In genomic region chr22:40263191-40263590, GRCh38 we compare ENCODE assay signal across 13 cellular contexts.
DNase-seq lines count a peak whose midpoint lies in the region; ATAC-seq and TF ChIP-seq lines count a peak whose summit lies in the region.
"Had no signal": no experiment of that assay in that cellular context is flagged by ENCODE, and none has a peak within 500 bp of the region (broad histone marks: within the 10 kb centered on the region; RNA-seq: fewer than 3 reads in every experiment).

No MANE protein-coding gene starts in this region.

- intact Hi-C loops in A673 (cut with micrococcal nuclease; ENCODE audit: unreplicated experiment) (no loop called here), OCI-LY7 (cut with micrococcal nuclease; ENCODE audit: unreplicated experiment) (no loop called here)

- no peak overlapping the region for H3K4me2 ChIP-seq in OCI-LY7 (ENCODE audit: low read length)

- H3K27ac ChIP-seq in A673 (ENCODE audit: low read depth, low read length, poor library complexity, severe bottlenecking) (no peak overlapping the region), OCI-LY7 (ENCODE audit: low read depth, low read length, poor library complexity, severe bottlenecking) (no peak overlapping the region)
- H3K27ac ChIP-seq: SK-N-MC had no signal

- H3K9me2 ChIP-seq in OCI-LY7 (ENCODE audit: insufficient read depth, low read length): no peaks in the 10 kb centered on the region

- CTCF ChIA-PET in A673 (lab: Charles Lee) (no interaction called here), OCI-LY7 (lab: Charles Lee; ENCODE audit: unreplicated experiment) (no interaction called here)

- ATAC-seq in GM18519 (IDR thresholded peaks at IDR 0.05; ENCODE audit: low FRiP score, unreplicated experiment): no peak

- no peaks in the 10 kb centered on the region for H3K9me3 ChIP-seq in A673 (ENCODE audit: low read depth, low read length, poor library complexity, severe bottlenecking)
- H3K9me3 ChIP-seq in OCI-LY7 (ENCODE audit: low read length): no peaks in the 10 kb centered on the region
- H3K9me3 ChIP-seq: adrenal gland had no signal

- no peaks in the 10 kb centered on the region for H4K20me1 ChIP-seq in OCI-LY7 (ENCODE audit: insufficient read depth, low read length)

- H3K36me3 ChIP-seq in A673 (ENCODE audit: insufficient read depth, low read length, poor library complexity, severe bottlenecking) (peaks cover 21% of the 10 kb centered on the region), OCI-LY7 (ENCODE audit: insufficient read depth, low read length) (peaks cover 71% of the 10 kb centered on the region)

- BruUV-seq in A673 (replicated peaks; lab: Mats Ljungman, UMichigan) (no TSS peak), OCI-LY7 (replicated peaks; lab: Mats Ljungman, UMichigan) (no TSS peak)

- DNase-seq in A673 (ENCODE audit: low spot score) (peak; percentile 34), HT1080 (ENCODE audit: low read depth) (peak; percentile 56), amniotic epithelial cell (ENCODE audit: low read depth) (peak; percentile 26), left kidney (ENCODE audit: low read depth, low spot score) (peak; percentile 18), OCI-LY7 (ENCODE audit: low spot score) (no peak), NCI-H146 (lab: John Stamatoyannopoulos, UW) (no peak), NCI-H2081 (lab: John Stamatoyannopoulos, UW) (no peak)
- DNase-seq: activated CD4-positive, alpha-beta T cell treated with anti-CD3 and anti-CD28 coated beads, Interleukin-2, amount 50 U/mL, for 4 hours; effector memory CD4-positive, alpha-beta T cell; NCI-H774 had no signal

- TF ChIP-seq CTCF in A673 (conservative IDR thresholded peaks at IDR 0.05; ENCODE audit: low read depth, low read length): no peak
- TF ChIP-seq CTCF in OCI-LY7 (conservative IDR thresholded peaks at IDR 0.05; ENCODE audit: low read length): no peak

- H3K79me2 ChIP-seq in OCI-LY7 (ENCODE audit: insufficient read depth, low read depth, low read length): no peaks in the 10 kb centered on the region

- no peaks in the 10 kb centered on the region for H3K4me1 ChIP-seq in A673 (ENCODE audit: insufficient read depth, low read length, poor library complexity, severe bottlenecking)
- no peaks in the 10 kb centered on the region for H3K4me1 ChIP-seq in OCI-LY7 (ENCODE audit: insufficient read depth, low read length, poor library complexity, severe bottlenecking)

- no peak overlapping the region for H2AFZ ChIP-seq in OCI-LY7 (ENCODE audit: low read length)

- H3K27me3 ChIP-seq in A673 (replicated peaks; ENCODE audit: insufficient read depth, low read depth, low read length, poor library complexity): no peaks in the 10 kb centered on the region
- H3K27me3 ChIP-seq: adrenal gland had no signal

- H3K4me3 ChIP-seq in A673 (ENCODE audit: low read depth, low read length, poor library complexity, severe bottlenecking) (no peak overlapping the region), OCI-LY7 (ENCODE audit: low read depth, low read length, poor library complexity, severe bottlenecking) (no peak overlapping the region)
- H3K4me3 ChIP-seq: adrenal gland, SK-N-MC had no signal

- POLR2A ChIA-PET in A673 (lab: Charles Lee; ENCODE audit: low non-redundant PET) (no interaction called here), OCI-LY7 (lab: Charles Lee) (interaction anchor here (0.7 kb wide), 2 partner anchors 269 to 447 kb away, joined by 3 read pairs; no protein-coding TSS in a partner anchor)

Comparison
In these comparisons a context has a peak if more than half of its experiments do, and no peak if none do; other contexts are left out.
1. DNase-seq: peak in A673 (single experiment), HT1080 (single experiment), amniotic epithelial cell (single experiment) and left kidney (single experiment); none in OCI-LY7 (single experiment), NCI-H146 (single experiment) and NCI-H2081 (0 of 2).